In the genomic region with DNA sequence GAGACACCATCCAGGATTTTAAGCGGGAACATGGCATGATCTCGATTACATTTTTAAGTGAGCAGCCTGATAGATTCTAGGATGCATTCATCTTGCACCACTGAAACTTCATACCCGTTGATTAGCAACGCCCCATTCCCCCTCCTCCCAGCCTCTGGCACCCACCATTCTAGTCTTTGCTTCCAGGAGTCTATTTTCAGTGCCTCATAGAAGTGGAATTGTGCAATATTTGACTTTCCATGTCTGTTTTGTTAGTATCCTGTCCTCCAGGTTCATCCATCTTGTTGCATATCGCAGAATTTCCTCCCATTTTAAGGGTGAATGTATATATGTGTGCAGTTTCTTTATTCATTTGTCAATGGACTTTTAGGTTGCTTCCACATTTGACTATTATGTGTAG, we compare ENCODE assay signal across 23 cellular contexts. TPM values are rescaled to one million over a fixed set of nuclear protein-coding genes. Genes with fewer than 3 reads are reported as not detected.
DNase-seq lines count a peak whose midpoint lies in the region; FAIRE-seq and TF ChIP-seq lines count a peak whose summit lies in the region.
"Had no signal": no experiment of that assay in that cellular context is flagged by ENCODE, and none has a peak within 500 bp of the region (broad histone marks: within the 10 kb centered on the region; RNA-seq: fewer than 3 reads in every experiment).

No MANE protein-coding gene starts in this region.

- peaks cover 7% of the 10 kb centered on the region for H3K27me3 Mint-ChIP-seq in activated naive CD8-positive, alpha-beta T cell
- H3K27me3 Mint-ChIP-seq in activated naive CD8-positive, alpha-beta T cell treated with anti-CD3 and anti-CD28 coated beads for 36 hours = no peaks in the 10 kb centered on the region
- H3K27me3 Mint-ChIP-seq in astrocyte (ENCODE audit: low read depth, unreplicated experiment) (peaks cover 21% of the 10 kb centered on the region), neural crest cell (ENCODE audit: low read depth) (no peaks in the 10 kb centered on the region)

- no peaks in the 10 kb centered on the region for H4K20me1 ChIP-seq in astrocyte (ENCODE audit: insufficient read depth, low read length)

- no peak overlapping the region for H3K4me2 ChIP-seq in astrocyte (ENCODE audit: low read length)
- H3K4me2 ChIP-seq: PC-9 had no signal

- H3K4me1 Mint-ChIP-seq in activated naive CD8-positive, alpha-beta T cell (ENCODE audit: low read depth) = peaks cover 23% of the 10 kb centered on the region
- peaks cover 12% of the 10 kb centered on the region for H3K4me1 Mint-ChIP-seq in activated naive CD8-positive, alpha-beta T cell treated with anti-CD3 and anti-CD28 coated beads for 36 hours
- peaks cover 3% of the 10 kb centered on the region for H3K4me1 Mint-ChIP-seq in astrocyte (ENCODE audit: low read depth, unreplicated experiment)
- peaks cover 18% of the 10 kb centered on the region for H3K4me1 Mint-ChIP-seq in neural crest cell

- H3K27me3 ChIP-seq in astrocyte (ENCODE audit: insufficient read depth, low read length) = peaks cover 3% of the 10 kb centered on the region

- H3K27ac Mint-ChIP-seq in activated naive CD8-positive, alpha-beta T cell = no peak overlapping the region
- H3K27ac Mint-ChIP-seq in activated naive CD8-positive, alpha-beta T cell treated with anti-CD3 and anti-CD28 coated beads for 36 hours = no peak overlapping the region
- H3K27ac Mint-ChIP-seq in astrocyte (ENCODE audit: unreplicated experiment) (no peak overlapping the region), neural crest cell (ENCODE audit: unreplicated experiment) (no peak overlapping the region)

- TF ChIP-seq CTCF in astrocyte (IDR thresholded peaks at IDR 0.05; ENCODE audit: insufficient read depth, low read depth, low read length) (no peak), neural crest cell (conservative IDR thresholded peaks at IDR 0.05) (no peak)

- no peaks in the 10 kb centered on the region for H3K9me3 Mint-ChIP-seq in activated naive CD8-positive, alpha-beta T cell (ENCODE audit: low read depth)
- no peaks in the 10 kb centered on the region for H3K9me3 Mint-ChIP-seq in activated naive CD8-positive, alpha-beta T cell treated with anti-CD3 and anti-CD28 coated beads for 36 hours
- H3K9me3 Mint-ChIP-seq in astrocyte (ENCODE audit: unreplicated experiment) (peaks cover 2% of the 10 kb centered on the region), neural crest cell (no peaks in the 10 kb centered on the region)
- H3K9me3 Mint-ChIP-seq: CD4-positive, alpha-beta memory T cell had no signal

- no peak overlapping the region for H3K4me3 ChIP-seq in astrocyte (ENCODE audit: insufficient read depth, low read depth, low read length)
- H3K4me3 ChIP-seq: HAP-1, PC-9 had no signal

- no peaks in the 10 kb centered on the region for H3K36me3 Mint-ChIP-seq in activated naive CD8-positive, alpha-beta T cell
- H3K36me3 Mint-ChIP-seq in activated naive CD8-positive, alpha-beta T cell treated with anti-CD3 and anti-CD28 coated beads for 36 hours = no peaks in the 10 kb centered on the region
- H3K36me3 Mint-ChIP-seq in astrocyte (ENCODE audit: low read depth, unreplicated experiment) (no peaks in the 10 kb centered on the region), neural crest cell (ENCODE audit: low read depth) (no peaks in the 10 kb centered on the region)

- no peaks in the 10 kb centered on the region for H3K79me2 ChIP-seq in astrocyte (ENCODE audit: insufficient read depth, low read length)

- FAIRE-seq in astrocyte (lab: Jason Lieb, UNC) = no peak
- FAIRE-seq in HTR-8/SVneo (lab: Jason Lieb, UNC) = no peak
- FAIRE-seq: GM12891, GM19239 had no signal

- H2AFZ ChIP-seq in astrocyte (ENCODE audit: low read depth, low read length) = no peak overlapping the region
- H2AFZ ChIP-seq: PC-9 had no signal

- peak overlapping the region; percentile 56 for H3K4me3 Mint-ChIP-seq in activated naive CD8-positive, alpha-beta T cell
- H3K4me3 Mint-ChIP-seq in activated naive CD8-positive, alpha-beta T cell treated with anti-CD3 and anti-CD28 coated beads for 36 hours = no peak overlapping the region
- H3K4me3 Mint-ChIP-seq in astrocyte (ENCODE audit: unreplicated experiment) (peak overlapping the region; percentile 25), neural crest cell (peak overlapping the region; percentile 19)

- peaks cover 9% of the 10 kb centered on the region for H3K4me1 ChIP-seq in astrocyte (ENCODE audit: insufficient read depth, low read length)

- DNase-seq in activated naive CD8-positive, alpha-beta T cell treated with anti-CD3 and anti-CD28 coated beads for 36 hours = no peak
- DNase-seq in astrocyte (ENCODE audit: low read depth) (no peak), neural crest cell (ENCODE audit: low read depth, low spot score) (no peak), iPS-NIHi11 (ENCODE audit: low spot score) (no peak), HTR-8/SVneo (ENCODE audit: insufficient read length, low spot score) (no peak), ecto neural progenitor cell (ENCODE audit: low spot score) (no peak), HuH-7.5 (ENCODE audit: low spot score) (no peak)
- DNase-seq: 8988T; CD4-positive, alpha-beta memory T cell; EL; KG1; NCI-H1105 treated with DMSO at 0.1 percent for 48 hours; NCI-H1694 treated with DMSO at 0.1 percent for 48 hours; NCI-H2107; NCI-H2227 treated with DMSO at 0.1 percent for 48 hours; NCI-H526; PC-9; SIG-M5 had no signal

- no peaks in the 10 kb centered on the region for H3K9me3 ChIP-seq in astrocyte (ENCODE audit: insufficient read depth, low read depth, low read length)
- H3K9me3 ChIP-seq: HAP-1 had no signal

- H3K27ac ChIP-seq in astrocyte (ENCODE audit: low read depth, low read length) = no peak overlapping the region
- H3K27ac ChIP-seq: PC-9, RWPE1 had no signal

- no peaks in the 10 kb centered on the region for H3K36me3 ChIP-seq in astrocyte (ENCODE audit: insufficient read depth, low read length)
- H3K36me3 ChIP-seq: HAP-1 had no signal

- no peak overlapping the region for H3K9ac ChIP-seq in astrocyte (ENCODE audit: low read length)

RNA-seq across cellular contexts. Expression of a gene that starts 20.9 kb away (rescaled TPM):
- 1 to 10 TPM; 5.6 to 6.8 TPM for total RNA-seq in activated naive CD8-positive, alpha-beta T cell treated with anti-CD3 and anti-CD28 coated beads for 36 hours
- 14.3 and 16.0 TPM in 2 replicates for total RNA-seq in astrocyte
- total RNA-seq in neural crest cell = 4.6 and 5.1 TPM in 2 replicates
